ENCODE assay signal across 27 cellular contexts in the genomic region with DNA sequence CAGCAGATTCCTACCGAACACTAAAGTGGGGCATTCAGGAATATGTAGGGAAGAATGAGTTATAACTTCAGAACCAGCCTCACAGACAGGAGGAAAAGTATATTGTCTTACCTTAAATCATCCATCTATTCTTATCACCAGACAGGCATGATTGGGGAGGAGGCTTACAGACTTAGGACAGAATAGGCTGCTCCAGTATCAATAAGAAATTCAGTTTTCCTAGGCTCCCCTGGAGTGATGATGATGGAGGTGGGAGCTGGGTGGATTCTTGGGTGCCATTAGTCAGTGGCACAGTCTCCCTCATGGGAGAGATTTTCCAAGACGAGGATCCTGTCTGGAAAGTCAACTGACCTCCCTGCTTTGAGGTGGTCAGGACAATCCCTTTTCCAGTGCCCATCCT.
"Had no signal": no experiment of that assay in that cellular context is flagged by ENCODE, and none has a peak within 500 bp of the region (broad histone marks: within the 10 kb centered on the region; RNA-seq: fewer than 3 reads in every experiment).

No MANE protein-coding gene starts in this region.

- DNase-seq: hippocampal formation; kidney glomerular epithelial cell; left cardiac atrium; lower lobe of right lung; mammary epithelial cell; mesenchymal stem cell; naive B cell; natural killer cell; nephron progenitor cell; ovary; stimulated activated CD4-positive, alpha-beta T cell treated with anti-CD3 and anti-CD28 coated beads, Interleukin-12 subunit alpha, Interleukin-12 subunit beta, amount 100 ng/mL, for 4 hours; stimulated activated CD4-positive, alpha-beta T cell treated with anti-CD3 and anti-CD28 coated beads, Interleukin-15, amount 100 ng/mL, for 24 hours; stimulated activated CD4-positive, alpha-beta T cell treated with anti-CD3 and anti-CD28 coated beads, Interleukin-2, amount 100 ng/mL, for 24 hours; stimulated activated CD4-positive, alpha-beta T cell treated with anti-CD3 and anti-CD28 coated beads, Interleukin-4, amount 100 ng/mL, for 1 hour; stimulated activated naive B cell treated with anti-CD40 and anti-IgM and Interleukin-4, amounts not matched to agents 10 μg/mL and 1 μg/mL and 100 μg/mL, for 72 hours; stimulated activated naive CD8-positive, alpha-beta T cell treated with anti-CD3 and anti-CD28 coated beads, Interleukin-15, Interleukin-2, amounts not matched to agents 100 U/mL and 50 U/mL, for 24 hours; stomach; testis; thyroid gland; transverse colon; upper lobe of left lung had no signal

- H3K4me1 ChIP-seq: lower lobe of right lung, neural progenitor cell, right atrium auricular region, stomach, testis, thyroid gland, transverse colon, upper lobe of left lung had no signal

- H3K36me3 ChIP-seq: lower lobe of right lung, neural progenitor cell, neutrophil, ovary, right atrium auricular region, stomach, thyroid gland, transverse colon, upper lobe of left lung had no signal

- H3K27me3 ChIP-seq: neural progenitor cell, neutrophil, ovary, right atrium auricular region, stomach, testis, thyroid gland, transverse colon, upper lobe of left lung had no signal

- H2AFZ ChIP-seq: neural progenitor cell had no signal

- ATAC-seq: left cardiac atrium; left lobe of liver; lower lobe of right lung; natural killer cell; sciatic nerve; stimulated activated naive B cell treated with anti-CD40 and anti-IgM and Interleukin-4, amounts not matched to agents 10 μg/mL and 1 μg/mL and 100 μg/mL, for 72 hours; stimulated activated naive CD8-positive, alpha-beta T cell treated with anti-CD3 and anti-CD28 coated beads, Interleukin-15, Interleukin-2, amounts not matched to agents 100 U/mL and 50 U/mL, for 24 hours had no signal

- H3K9ac ChIP-seq: neural progenitor cell had no signal

- H3K4me2 ChIP-seq: neural progenitor cell had no signal

- H3K4me3 ChIP-seq: lower lobe of right lung, neural progenitor cell, ovary, right atrium auricular region, skin epidermis, stomach, testis, thyroid gland, transverse colon, upper lobe of left lung had no signal

- H3K9me3 ChIP-seq: neutrophil, testis, thyroid gland, transverse colon had no signal

- H3K27ac ChIP-seq: lower lobe of right lung, neural progenitor cell, neutrophil, ovary, right atrium auricular region, skin epidermis, stomach, testis, thyroid gland, transverse colon, upper lobe of left lung had no signal
